14 cellular contexts compared by ENCODE assay signal in the genomic region with DNA sequence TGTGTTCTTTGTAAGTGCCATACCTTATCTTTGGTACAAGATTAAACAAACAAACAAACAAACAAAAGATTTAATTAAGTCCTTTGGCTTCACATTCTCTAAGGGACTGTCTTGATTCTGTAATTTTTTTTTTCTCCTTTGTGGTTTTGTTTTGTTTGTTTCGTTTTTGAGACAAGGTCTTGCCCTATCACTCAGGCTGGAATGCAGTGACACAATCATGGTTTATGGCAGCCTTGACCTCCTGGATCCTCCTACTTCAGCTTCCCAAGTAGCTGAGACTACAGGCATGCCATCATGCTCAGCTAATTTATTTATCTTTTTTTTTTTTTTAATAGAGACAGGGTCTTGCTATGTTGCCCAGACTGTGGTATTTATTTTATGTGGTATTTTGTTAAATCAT.
DNase-seq lines count a peak whose midpoint lies in the region; ATAC-seq and TF ChIP-seq lines count a peak whose summit lies in the region.
"Had no signal": no experiment of that assay in that cellular context is flagged by ENCODE, and none has a peak within 500 bp of the region (broad histone marks: within the 10 kb centered on the region; RNA-seq: fewer than 3 reads in every experiment).

No MANE protein-coding gene starts in this region.

- WGBS in SK-N-SH (ENCODE audit: low lambda C conversion rate): 69% methylated on average over 1 of the region's 1 CpG
- WGBS in testis, 2 donors: 24 to 32% methylated on average over 1 of the region's 1 CpG
- WGBS in gastroesophageal sphincter (ENCODE audit: low coverage in 1 of 2), 2 donors: 27 to 54% methylated on average over 1 of the region's 1 CpG

- peaks cover 5% of the 10 kb centered on the region; the same call in 1 of the 2 replicates for H4K20me1 ChIP-seq in SK-N-SH (ENCODE audit: insufficient read depth)

- peaks cover 0 to 2% of the 10 kb centered on the region in 2 experiments; a peak in 1 of 4 replicates for H3K4me1 ChIP-seq in SK-N-SH (ENCODE audit: control insufficient read depth in 1 of 2, insufficient read depth in 2 of 2, low read depth in 1 of 2, low read length in 1 of 2)
- no peaks in the 10 kb centered on the region for H3K4me1 ChIP-seq in testis
- no peaks in the 10 kb centered on the region for H3K4me1 ChIP-seq in gastroesophageal sphincter

- TF ChIP-seq CTCF in SK-N-SH (IDR thresholded peaks at IDR 0.05) (no peak), testis (IDR thresholded peaks at IDR 0.05) (no peak), gastroesophageal sphincter (IDR thresholded peaks at IDR 0.05) (no peak)

- no peak overlapping the region for H3K4me3 ChIP-seq in SK-N-SH (ENCODE audit: low read depth in 2 of 2, low read length in 1 of 2)
- no peak overlapping the region for H3K4me3 ChIP-seq in testis
- no peak overlapping the region for H3K4me3 ChIP-seq in gastroesophageal sphincter

- no peak overlapping the region for H3K9ac ChIP-seq in SK-N-SH

- H3K79me2 ChIP-seq in SK-N-SH (ENCODE audit: insufficient read depth): peaks cover 33% of the 10 kb centered on the region

- H3K36me3 ChIP-seq in SK-N-SH (replicated peaks in 1 of 2; ENCODE audit: control insufficient read depth in 1 of 2, insufficient read depth in 2 of 2, low read length in 1 of 2) (peaks cover 0 to 5% of the 10 kb centered on the region in 2 experiments), testis (ENCODE audit: low read depth, missing control alignments) (no peaks in the 10 kb centered on the region), gastroesophageal sphincter (no peaks in the 10 kb centered on the region)

- POLR2A ChIA-PET in SK-N-SH (lab: Yijun Ruan, JAX): interaction anchor here (1.2 kb wide), 1 partner anchor 12 kb away, joined by 3 read pairs; no protein-coding TSS in a partner anchor
- POLR2A ChIA-PET in activated CD4-positive, alpha-beta T cell treated with anti-CD3 and anti-CD28 coated beads for 36 hours (lab: Charles Lee): no interaction called here

- no peak overlapping the region for H2AFZ ChIP-seq in SK-N-SH (ENCODE audit: low read depth)

- no peak for TF ChIP-seq EP300 in SK-N-SH (IDR thresholded peaks at IDR 0.05; ENCODE audit: borderline replicate concordance in 1 of 2, low read depth in 1 of 2, low read length in 1 of 2)
- TF ChIP-seq EP300 in gastroesophageal sphincter (IDR thresholded peaks at IDR 0.05): no peak

- H3K27me3 Mint-ChIP-seq in immature natural killer cell (ENCODE audit: low read depth in 3 of 3): peaks cover 0 to 2% (median 0%) of the 10 kb centered on the region in 3 donors
- no peaks in the 10 kb centered on the region for H3K27me3 Mint-ChIP-seq in activated CD4-positive, alpha-beta T cell treated with anti-CD3 and anti-CD28 coated beads for 36 hours

- H3K27me3 ChIP-seq in SK-N-SH (ENCODE audit: insufficient read depth): no peaks in the 10 kb centered on the region
- H3K27me3 ChIP-seq in testis: no peaks in the 10 kb centered on the region
- no peaks in the 10 kb centered on the region for H3K27me3 ChIP-seq in gastroesophageal sphincter

- H3K9me2 ChIP-seq in SK-N-SH: no peaks in the 10 kb centered on the region

- peaks cover 3% of the 10 kb centered on the region for H3F3A ChIP-seq in SK-N-SH (replicated peaks; ENCODE audit: insufficient read depth)

- DNase-seq in SK-N-SH (no peak), astrocyte of the hippocampus (ENCODE audit: low read depth, low spot score) (peak; percentile 69), immature natural killer cell (peak; percentile 6 to 22 (median 19)), testis (peak; percentile 19)
- no peak for DNase-seq in stimulated activated CD4-positive, alpha-beta T cell treated with anti-CD3 and anti-CD28 coated beads, Interleukin-2, amount 100 ng/mL, for 24 hours
- no peak for DNase-seq in activated CD4-positive, alpha-beta T cell treated with anti-CD3 and anti-CD28 coated beads for 36 hours
- DNase-seq: 8988T; activated CD8-positive, alpha-beta memory T cell treated with anti-CD3 and anti-CD28 coated beads for 24 hours; endodermal cell; NCI-H187; stimulated activated naive CD8-positive, alpha-beta T cell treated with anti-CD3 and anti-CD28 coated beads, Interleukin-15, Interleukin-2, amounts not matched to agents 100 U/mL and 50 U/mL, for 24 hours had no signal

- H3K9me3 Mint-ChIP-seq in immature natural killer cell: peaks cover 0 to 1% (median 0%) of the 10 kb centered on the region in 6 donors
- no peaks in the 10 kb centered on the region for H3K9me3 Mint-ChIP-seq in activated CD4-positive, alpha-beta T cell treated with anti-CD3 and anti-CD28 coated beads for 36 hours (ENCODE audit: low read depth)
- H3K9me3 Mint-ChIP-seq: endodermal cell; T-helper 2 cell treated with Interferon-gamma antibody and Interleukin-4, amounts not matched to agents 5 μg/mL and 100 μg/mL, for 36 hours had no signal

- no peak for TF ChIP-seq RAD21 in SK-N-SH (IDR thresholded peaks at IDR 0.05; ENCODE audit: low read length)

- H3K36me3 Mint-ChIP-seq in immature natural killer cell: peaks cover 0 to 15% (median 5%) of the 10 kb centered on the region in 3 donors
- peaks cover 39% of the 10 kb centered on the region for H3K36me3 Mint-ChIP-seq in activated CD4-positive, alpha-beta T cell treated with anti-CD3 and anti-CD28 coated beads for 36 hours (ENCODE audit: low read depth)

- H3K27ac ChIP-seq in SK-N-SH (ENCODE audit: low read depth in 2 of 2, low read length in 1 of 2): no peak overlapping the region
- H3K27ac ChIP-seq in testis: no peak overlapping the region
- no peak overlapping the region for H3K27ac ChIP-seq in gastroesophageal sphincter

- no peak overlapping the region for H3K4me2 ChIP-seq in SK-N-SH

- TF ChIP-seq POLR2A in testis (IDR thresholded peaks at IDR 0.05): no peak
- TF ChIP-seq POLR2A in gastroesophageal sphincter (IDR thresholded peaks at IDR 0.05): no peak

- ATAC-seq in SK-N-SH treated with all-trans-retinoic acid at 6 μM for 48 hours (peak; percentile 56), gastroesophageal sphincter (no peak)
- ATAC-seq in activated CD4-positive, alpha-beta T cell treated with anti-CD3 and anti-CD28 coated beads for 36 hours: no peak
- ATAC-seq: stimulated activated naive CD8-positive, alpha-beta T cell treated with anti-CD3 and anti-CD28 coated beads, Interleukin-15, Interleukin-2, amounts not matched to agents 100 U/mL and 50 U/mL, for 24 hours had no signal

- H3K9me3 ChIP-seq in SK-N-SH: no peaks in the 10 kb centered on the region
- no peaks in the 10 kb centered on the region for H3K9me3 ChIP-seq in testis
- H3K9me3 ChIP-seq in gastroesophageal sphincter: no peaks in the 10 kb centered on the region

- peak overlapping the region in 2 of 5 donors; percentile 35 to 36 for H3K4me3 Mint-ChIP-seq in immature natural killer cell
- H3K4me3 Mint-ChIP-seq in activated CD4-positive, alpha-beta T cell treated with anti-CD3 and anti-CD28 coated beads for 36 hours: no peak overlapping the region
- H3K4me3 Mint-ChIP-seq: endodermal cell; T-helper 2 cell treated with Interferon-gamma antibody and Interleukin-4, amounts not matched to agents 5 μg/mL and 100 μg/mL, for 36 hours had no signal

- H3K27ac Mint-ChIP-seq in immature natural killer cell: peak overlapping the region in 2 of 6 donors; percentile 10 to 27
- H3K27ac Mint-ChIP-seq in activated CD4-positive, alpha-beta T cell treated with anti-CD3 and anti-CD28 coated beads for 36 hours: no peak overlapping the region
- H3K27ac Mint-ChIP-seq: endodermal cell; T-helper 2 cell treated with Interferon-gamma antibody and Interleukin-4, amounts not matched to agents 5 μg/mL and 100 μg/mL, for 36 hours had no signal

- CTCF ChIA-PET in SK-N-SH (lab: Yijun Ruan, JAX): interaction anchor here (1.1 to 1.3 kb wide), 2 partner anchors 10 to 115 kb away, joined by 3 to 5 read pairs; no protein-coding TSS in a partner anchor
- CTCF ChIA-PET in activated CD4-positive, alpha-beta T cell treated with anti-CD3 and anti-CD28 coated beads for 36 hours (lab: Charles Lee): interaction anchor here (0.8 kb wide), 1 partner anchor 154 kb away, joined by 3 read pairs; no protein-coding TSS in a partner anchor

- intact Hi-C loops in testis (cut with DNase I; ENCODE audit: low total_unique reads): no loop called here
- intact Hi-C loops in activated CD4-positive, alpha-beta T cell treated with anti-CD3 and anti-CD28 coated beads for 36 hours (cut with DNase I, micrococcal nuclease): no loop called here

- H3K4me1 Mint-ChIP-seq in immature natural killer cell: peaks cover 19 to 48% of the 10 kb centered on the region in 2 donors
- H3K4me1 Mint-ChIP-seq in activated CD4-positive, alpha-beta T cell treated with anti-CD3 and anti-CD28 coated beads for 36 hours: peaks cover 16% of the 10 kb centered on the region

TF ChIP-seq in SK-N-SH treated with all-trans-retinoic acid at 6 μM for 48 hours, 23 proteins besides CTCF, POLR2A, EP300 and RAD21 (continues in another document):
- TF ChIP-seq ESRRG (CRISPR knock-in tag; IDR thresholded peaks at IDR 0.05): no peak
- no peak for TF ChIP-seq RARB (CRISPR knock-in tag; IDR thresholded peaks at IDR 0.05)
- no peak for TF ChIP-seq ZFP3 (CRISPR knock-in tag; IDR thresholded peaks at IDR 0.05)
- TF ChIP-seq ZFP30 (CRISPR knock-in tag; IDR thresholded peaks at IDR 0.05): no peak

TF ChIP-seq in SK-N-SH, 30 proteins besides CTCF, POLR2A, EP300 and RAD21 (continues in another document):
- TF ChIP-seq USF1 (IDR thresholded peaks at IDR 0.05; ENCODE audit: borderline replicate concordance, low read depth) (no peak), RXRA (IDR thresholded peaks at IDR 0.05; ENCODE audit: borderline replicate concordance, low read depth) (no peak), IRF3 (IDR thresholded peaks at IDR 0.05; ENCODE audit: low read depth, low read length) (no peak), CHD2 (IDR thresholded peaks at IDR 0.05; ENCODE audit: low read length, partially characterized antibody) (no peak), SMC3 (IDR thresholded peaks at IDR 0.05; ENCODE audit: low read depth, low read length) (no peak), MXI1 (IDR thresholded peaks at IDR 0.05; ENCODE audit: low read depth, low read length) (no peak), NRF1 (IDR thresholded peaks at IDR 0.05; ENCODE audit: low read depth, low read length) (no peak), YY1 (IDR thresholded peaks at IDR 0.05; ENCODE audit: low read depth) (no peak)

Comparison
In these comparisons a context has a peak if more than half of its experiments do, and no peak if none do; other contexts are left out.
1. DNase-seq: peak in astrocyte of the hippocampus (single experiment), immature natural killer cell (3 of 3) and testis (single experiment); none in SK-N-SH (single experiment), stimulated activated CD4-positive, alpha-beta T cell treated with anti-CD3 and anti-CD28 coated beads, Interleukin-2, amount 100 ng/mL, for 24 hours (0 of 2) and activated CD4-positive, alpha-beta T cell treated with anti-CD3 and anti-CD28 coated beads for 36 hours (single experiment).